8 cellular contexts compared by ENCODE assay signal in the genomic region with DNA sequence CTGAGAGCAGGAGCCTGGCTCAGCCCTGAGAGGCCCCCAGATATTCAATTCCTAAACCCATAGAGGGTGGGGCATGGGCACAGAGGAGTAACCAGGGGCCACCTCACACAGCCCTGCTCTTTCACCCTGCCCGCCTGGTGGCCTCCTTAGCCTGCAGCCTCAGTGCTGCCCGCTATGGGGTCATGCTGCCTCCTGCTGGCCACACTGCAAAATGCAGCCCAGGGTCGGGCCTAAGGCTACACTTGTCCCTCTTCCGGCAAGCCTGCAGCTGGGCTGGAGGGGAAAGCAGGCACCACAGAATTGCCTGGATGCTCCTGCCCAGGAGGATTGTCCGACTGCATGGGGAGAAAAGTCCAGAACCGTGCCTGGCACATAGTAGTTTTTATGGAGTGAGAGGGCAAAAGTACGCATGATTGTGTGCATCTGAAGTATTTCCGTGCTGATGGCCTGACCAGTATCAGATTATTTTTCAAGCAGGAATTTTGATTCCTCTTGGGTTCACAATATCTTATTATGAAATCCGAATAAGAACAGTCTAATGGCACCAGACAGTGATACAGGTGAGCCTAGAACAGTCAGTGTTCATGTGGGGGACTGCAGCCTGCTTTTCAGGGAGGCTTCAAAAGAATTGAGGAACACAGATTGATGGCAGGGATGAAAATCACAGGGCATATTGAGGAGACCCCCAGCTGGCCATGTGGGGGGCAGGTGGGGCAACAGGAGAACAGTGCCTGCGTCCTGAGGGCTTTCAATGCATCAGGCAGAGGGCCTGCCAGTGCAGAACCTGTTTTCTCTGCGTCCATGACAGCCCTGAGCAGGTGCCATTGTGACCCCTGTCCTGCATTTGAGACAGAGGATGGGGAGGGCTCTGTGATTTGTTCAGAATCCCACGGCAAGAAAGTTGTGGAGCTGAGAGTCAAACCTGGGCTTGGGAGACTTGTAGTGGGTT. TPM values are rescaled to one million over a fixed set of nuclear protein-coding genes. Genes with fewer than 3 reads are reported as not detected.
DNase-seq lines count a peak whose midpoint lies in the region; ATAC-seq and TF ChIP-seq lines count a peak whose summit lies in the region.

No MANE protein-coding gene starts in this region.

- H3K4me1 ChIP-seq in mammary epithelial cell (ENCODE audit: insufficient read depth, low read length), result peaks cover 24% of the 10 kb centered on the region

- in situ Hi-C loops in GM13976 (cut with MboI; ENCODE audit: low sequenced_read_pairs, unreplicated experiment), result no loop called here
- in situ Hi-C loops in mammary epithelial cell (cut with MboI; ENCODE audit: low sequenced_read_pairs in 2 of 2), result loop anchor here (5.0 to 25.0 kb wide), 4 partner anchors 110 to 423 kb away; no protein-coding TSS in a partner anchor

- H3K4me3 ChIP-seq in mammary epithelial cell (replicated peaks in 1 of 3; ENCODE audit: insufficient read depth in 1 of 3, low read depth in 2 of 3, low read length in 3 of 3), result no peak overlapping the region

- no peak overlapping the region for H3K4me2 ChIP-seq in mammary epithelial cell (ENCODE audit: insufficient read depth, low read depth, low read length)

- H3K36me3 Mint-ChIP-seq in WTC11, result no peaks in the 10 kb centered on the region

- no peaks in the 10 kb centered on the region for H3K9me3 ChIP-seq in mammary epithelial cell (replicated peaks; ENCODE audit: insufficient read depth, low read length)

- H3K27me3 ChIP-seq in mammary epithelial cell (ENCODE audit: insufficient read depth, low read length), result no peaks in the 10 kb centered on the region

- H3K27me3 Mint-ChIP-seq in WTC11 (ENCODE audit: low read depth), result no peaks in the 10 kb centered on the region

- TF ChIP-seq CTCF in GM13976 (IDR thresholded peaks at IDR 0.05; ENCODE audit: borderline replicate concordance, control extremely low read depth, extremely low read depth, insufficient read depth, missing control alignments) (peak; percentile 81), WTC11 (IDR thresholded peaks at IDR 0.05) (peak; percentile 91), mammary epithelial cell (conservative IDR thresholded peaks at IDR 0.05 in 1 of 2, IDR thresholded peaks at IDR 0.05 in 1 of 2; ENCODE audit: extremely low read depth in 1 of 2, insufficient read depth in 1 of 2, low read depth in 1 of 2, low read length in 2 of 2) (peak; percentile 78 to 81)

- ATAC-seq in WTC11 (peak; percentile 71), HG02970 (IDR thresholded peaks at IDR 0.05; ENCODE audit: low FRiP score, unreplicated experiment) (no peak)

- H3K27ac ChIP-seq in mammary epithelial cell (ENCODE audit: insufficient read depth, low read depth, low read length), result no peak overlapping the region

- no peak overlapping the region for H3K9ac ChIP-seq in mammary epithelial cell (ENCODE audit: insufficient read depth, low read length)

- H2AFZ ChIP-seq in mammary epithelial cell (ENCODE audit: low read depth, low read length), result no peak overlapping the region

- no peak overlapping the region for H3K4me3 Mint-ChIP-seq in WTC11

- CTCF ChIA-PET in WTC11 (lab: Charles Lee), result interaction anchor here (0.5 to 2.8 kb wide), 38 partner anchors 9 to 426 kb away, joined by 3 to 38 read pairs (median 4); a partner anchor contains a TSS
- CTCF ChIA-PET in mammary epithelial cell (lab: Charles Lee; ENCODE audit: low non-redundant PET), result interaction anchor here (0.6 kb wide), 1 partner anchor 12 kb away, joined by 3 read pairs; no protein-coding TSS in a partner anchor

- H3K9me3 Mint-ChIP-seq in WTC11, result no peaks in the 10 kb centered on the region

- dilution Hi-C loops in mammary epithelial cell (cut with HindIII; ENCODE audit: low sequenced_read_pairs), result loop anchor here (5.0 kb wide), 1 partner anchor 395 kb away; no protein-coding TSS in a partner anchor

- peaks cover 3% of the 10 kb centered on the region; the same call in 1 of the 2 replicates for H3K4me1 Mint-ChIP-seq in WTC11

- H3K27ac Mint-ChIP-seq in WTC11, result peak overlapping the region; percentile 68; the same call in 1 of the 2 replicates

- intact Hi-C loops in mammary epithelial cell (cut with micrococcal nuclease), result loop anchor here (1.0 to 5.0 kb wide), 6 partner anchors 35 to 421 kb away; no protein-coding TSS in a partner anchor

- no peaks in the 10 kb centered on the region for H3K36me3 ChIP-seq in mammary epithelial cell (ENCODE audit: insufficient read depth, low read length)

- whole genome bisulfite sequencing in mammary epithelial cell (ENCODE audit: low coverage, missing lambda C conversion rate), result 41% methylated on average over 12 of the region's 12 CpGs

- H3K79me2 ChIP-seq in mammary epithelial cell (ENCODE audit: insufficient read depth, low read length), result no peaks in the 10 kb centered on the region

- DNase-seq in AG08396 (ENCODE audit: low spot score) (peak; percentile 86), GM13976 (ENCODE audit: low spot score) (peak; percentile 84), HuH-7.5 (ENCODE audit: low spot score) (peak; percentile 82), WTC11 (ENCODE audit: low spot score) (peak; percentile 96), mammary epithelial cell (peak; percentile 31), kidney glomerular epithelial cell (lab: John Stamatoyannopoulos, UW) (peak; percentile 18)
- DNase-seq in stimulated activated CD4-positive, alpha-beta T cell treated with anti-CD3 and anti-CD28 coated beads, Interleukin-2, amount 100 ng/mL, for 48 hours, result peak; percentile 87 to 92

- no TSS peak for BruUV-seq in mammary epithelial cell (replicated peaks; lab: Mats Ljungman, UMichigan)

- POLR2A ChIA-PET in WTC11 (lab: Charles Lee), result no interaction called here

- no peaks in the 10 kb centered on the region for H4K20me1 ChIP-seq in mammary epithelial cell (ENCODE audit: insufficient read depth, low read length)

TF ChIP-seq in WTC11, 78 proteins besides CTCF, POLR2A, EP300 and RAD21 (continues in another document):
- TF ChIP-seq ETV6 (CRISPR knock-in tag; IDR thresholded peaks at IDR 0.05) (no peak), IRF2 (CRISPR knock-in tag; IDR thresholded peaks at IDR 0.05; ENCODE audit: borderline replicate concordance, low read depth) (no peak), ZNF263 (CRISPR knock-in tag; IDR thresholded peaks at IDR 0.05; ENCODE audit: low read depth) (no peak), GABPB1 (CRISPR knock-in tag; IDR thresholded peaks at IDR 0.05) (no peak), SMAD4 (CRISPR knock-in tag; IDR thresholded peaks at IDR 0.05) (no peak)
- TF ChIP-seq, protein P1, sequence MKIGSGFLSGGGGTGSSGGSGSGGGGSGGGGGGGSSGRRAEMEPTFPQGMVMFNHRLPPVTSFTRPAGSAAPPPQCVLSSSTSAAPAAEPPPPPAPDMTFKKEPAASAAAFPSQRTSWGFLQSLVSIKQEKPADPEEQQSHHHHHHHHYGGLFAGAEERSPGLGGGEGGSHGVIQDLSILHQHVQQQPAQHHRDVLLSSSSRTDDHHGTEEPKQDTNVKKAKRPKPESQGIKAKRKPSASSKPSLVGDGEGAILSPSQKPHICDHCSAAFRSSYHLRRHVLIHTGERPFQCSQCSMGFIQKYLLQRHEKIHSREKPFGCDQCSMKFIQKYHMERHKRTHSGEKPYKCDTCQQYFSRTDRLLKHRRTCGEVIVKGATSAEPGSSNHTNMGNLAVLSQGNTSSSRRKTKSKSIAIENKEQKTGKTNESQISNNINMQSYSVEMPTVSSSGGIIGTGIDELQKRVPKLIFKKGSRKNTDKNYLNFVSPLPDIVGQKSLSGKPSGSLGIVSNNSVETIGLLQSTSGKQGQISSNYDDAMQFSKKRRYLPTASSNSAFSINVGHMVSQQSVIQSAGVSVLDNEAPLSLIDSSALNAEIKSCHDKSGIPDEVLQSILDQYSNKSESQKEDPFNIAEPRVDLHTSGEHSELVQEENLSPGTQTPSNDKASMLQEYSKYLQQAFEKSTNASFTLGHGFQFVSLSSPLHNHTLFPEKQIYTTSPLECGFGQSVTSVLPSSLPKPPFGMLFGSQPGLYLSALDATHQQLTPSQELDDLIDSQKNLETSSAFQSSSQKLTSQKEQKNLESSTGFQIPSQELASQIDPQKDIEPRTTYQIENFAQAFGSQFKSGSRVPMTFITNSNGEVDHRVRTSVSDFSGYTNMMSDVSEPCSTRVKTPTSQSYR (CRISPR knock-in tag; IDR thresholded peaks at IDR 0.05), result no peak
- TF ChIP-seq, protein P2, sequence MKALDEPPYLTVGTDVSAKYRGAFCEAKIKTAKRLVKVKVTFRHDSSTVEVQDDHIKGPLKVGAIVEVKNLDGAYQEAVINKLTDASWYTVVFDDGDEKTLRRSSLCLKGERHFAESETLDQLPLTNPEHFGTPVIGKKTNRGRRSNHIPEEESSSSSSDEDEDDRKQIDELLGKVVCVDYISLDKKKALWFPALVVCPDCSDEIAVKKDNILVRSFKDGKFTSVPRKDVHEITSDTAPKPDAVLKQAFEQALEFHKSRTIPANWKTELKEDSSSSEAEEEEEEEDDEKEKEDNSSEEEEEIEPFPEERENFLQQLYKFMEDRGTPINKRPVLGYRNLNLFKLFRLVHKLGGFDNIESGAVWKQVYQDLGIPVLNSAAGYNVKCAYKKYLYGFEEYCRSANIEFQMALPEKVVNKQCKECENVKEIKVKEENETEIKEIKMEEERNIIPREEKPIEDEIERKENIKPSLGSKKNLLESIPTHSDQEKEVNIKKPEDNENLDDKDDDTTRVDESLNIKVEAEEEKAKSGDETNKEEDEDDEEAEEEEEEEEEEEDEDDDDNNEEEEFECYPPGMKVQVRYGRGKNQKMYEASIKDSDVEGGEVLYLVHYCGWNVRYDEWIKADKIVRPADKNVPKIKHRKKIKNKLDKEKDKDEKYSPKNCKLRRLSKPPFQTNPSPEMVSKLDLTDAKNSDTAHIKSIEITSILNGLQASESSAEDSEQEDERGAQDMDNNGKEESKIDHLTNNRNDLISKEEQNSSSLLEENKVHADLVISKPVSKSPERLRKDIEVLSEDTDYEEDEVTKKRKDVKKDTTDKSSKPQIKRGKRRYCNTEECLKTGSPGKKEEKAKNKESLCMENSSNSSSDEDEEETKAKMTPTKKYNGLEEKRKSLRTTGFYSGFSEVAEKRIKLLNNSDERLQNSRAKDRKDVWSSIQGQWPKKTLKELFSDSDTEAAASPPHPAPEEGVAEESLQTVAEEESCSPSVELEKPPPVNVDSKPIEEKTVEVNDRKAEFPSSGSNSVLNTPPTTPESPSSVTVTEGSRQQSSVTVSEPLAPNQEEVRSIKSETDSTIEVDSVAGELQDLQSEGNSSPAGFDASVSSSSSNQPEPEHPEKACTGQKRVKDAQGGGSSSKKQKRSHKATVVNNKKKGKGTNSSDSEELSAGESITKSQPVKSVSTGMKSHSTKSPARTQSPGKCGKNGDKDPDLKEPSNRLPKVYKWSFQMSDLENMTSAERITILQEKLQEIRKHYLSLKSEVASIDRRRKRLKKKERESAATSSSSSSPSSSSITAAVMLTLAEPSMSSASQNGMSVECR (CRISPR knock-in tag; IDR thresholded peaks at IDR 0.05; ENCODE audit: borderline replicate concordance), result no peak

RNA-seq across cellular contexts. Expression of a gene that starts 51.2 kb away (rescaled TPM):
- total RNA-seq in WTC11 (2021) (0.14 to 0.20 TPM (median 0.14 TPM) in 3 replicates), mammary epithelial cell (not detected)
- 0.03 TPM for polyA plus RNA-seq in mammary epithelial cell
- not detected for polyA minus RNA-seq in mammary epithelial cell

Comparison
In these comparisons a context has a peak if more than half of its experiments do, and no peak if none do; other contexts are left out.
1. DNase-seq: peak in every context shown above with its lines; median percentile 96 in WTC11; 90 in stimulated activated CD4-positive, alpha-beta T cell treated with anti-CD3 and anti-CD28 coated beads, Interleukin-2, amount 100 ng/mL, for 48 hours; 86 in AG08396; 84 in GM13976; 82 in HuH-7.5; 31 in mammary epithelial cell; 18 in kidney glomerular epithelial cell.